Comparison of ENCODE assay signal across 9 cellular contexts in the genomic region with DNA sequence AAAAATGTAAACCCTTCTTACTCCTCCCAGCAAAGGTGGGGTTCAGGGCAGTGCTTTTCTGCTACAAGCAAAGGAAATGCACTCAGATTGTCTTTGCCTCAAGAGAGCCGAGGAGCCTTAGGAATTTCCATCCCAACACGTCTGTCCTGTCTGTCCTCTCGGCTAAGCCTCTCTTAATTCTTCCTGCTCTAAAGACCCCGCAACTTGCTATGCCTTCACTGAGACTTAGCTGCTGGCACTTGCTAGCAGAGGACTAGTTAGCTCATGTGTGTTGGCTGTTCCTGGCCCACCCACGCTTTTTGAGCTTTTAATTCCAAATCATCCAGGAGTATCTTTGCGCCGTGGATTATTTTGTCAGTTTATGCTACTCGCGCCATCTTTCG. TPM values are rescaled to one million over a fixed set of nuclear protein-coding genes. Genes with fewer than 3 reads are reported as not detected.
A peak's percentile ranks its signal among the peaks of the same experiment; 100 is the strongest.
DNase-seq lines count a peak whose midpoint lies in the region; ATAC-seq and TF ChIP-seq lines count a peak whose summit lies in the region.
"Had no signal": no experiment of that assay in that cellular context is flagged by ENCODE, and none has a peak within 500 bp of the region (broad histone marks: within the 10 kb centered on the region; RNA-seq: fewer than 3 reads in every experiment).

No MANE protein-coding gene starts in this region.

- no peaks in the 10 kb centered on the region for H3K9me2 ChIP-seq in HCT116 (ENCODE audit: insufficient read depth)

- intact Hi-C loops in HCT116 (cut with micrococcal nuclease) (loop anchor here (5.0 kb wide), 2 partner anchors 34 to 196 kb away; a partner anchor contains a TSS), right lobe of liver (cut with DNase I) (no loop called here)

- H3K4me2 ChIP-seq in HCT116 (ENCODE audit: low read length): peak overlapping the region; percentile 94

- peak overlapping the region; percentile 0 for H2AFZ ChIP-seq in HCT116 (ENCODE audit: low read depth, low read length, poor library complexity, severe bottlenecking)

- TF ChIP-seq RAD21 in HCT116 (IDR thresholded peaks at IDR 0.05; ENCODE audit: low read depth): no peak

- H3K27ac ChIP-seq in 22Rv1 (peak overlapping the region; percentile 70), HCT116 (ENCODE audit: low read depth, low read length) (peak overlapping the region; percentile 66), right lobe of liver (no peak overlapping the region)

- no peak for DNase-seq in HCT116 (ENCODE audit: low read depth, low spot score)
- DNase-seq in adipocyte (ENCODE audit: low read depth): no peak
- DNase-seq in right lobe of liver: no peak
- no peak for DNase-seq in HuH-7.5 (ENCODE audit: low spot score)
- no peak for DNase-seq in NCI-H446 treated with DMSO at 0.1 percent for 48 hours (lab: John Stamatoyannopoulos, UW)
- DNase-seq in NCI-H345 (lab: John Stamatoyannopoulos, UW): no peak

- POLR2A ChIA-PET in HCT116 (lab: Charles Lee): interaction anchor here (0.6 to 2.1 kb wide), 5 partner anchors 11 to 189 kb away, joined by 3 to 7 read pairs (median 5); a partner anchor contains a TSS

- H4K20me1 ChIP-seq in HCT116 (ENCODE audit: insufficient read depth): peaks cover 3% of the 10 kb centered on the region; the same call in 1 of the 2 replicates

- no peaks in the 10 kb centered on the region for H3K9me3 ChIP-seq in HCT116 (ENCODE audit: control insufficient read depth in 1 of 2, insufficient read depth in 1 of 2, low read depth in 1 of 2, low read length in 2 of 2)
- no peaks in the 10 kb centered on the region for H3K9me3 ChIP-seq in adipocyte (ENCODE audit: control insufficient read depth, low read length)
- H3K9me3 ChIP-seq in right lobe of liver: no peaks in the 10 kb centered on the region

- H3K79me2 ChIP-seq in HCT116 (ENCODE audit: insufficient read depth, low read length): peaks cover 47% of the 10 kb centered on the region

- BruUV-seq in HCT116 (replicated peaks; lab: Mats Ljungman, UMichigan): TSS peak; percentile 84

- H3K9ac ChIP-seq in HCT116 (ENCODE audit: low read length) (peak overlapping the region; percentile 91), adipocyte (ENCODE audit: low read length) (peak overlapping the region; percentile 92)

- RAD21 ChIA-PET in HCT116 (lab: Charles Lee; ENCODE audit: low non-redundant PET in 1 of 2, low total read pairs in 2 of 2, uncharacterized antibody in 2 of 2, unreplicated experiment in 2 of 2): interaction anchor here (0.8 to 1.2 kb wide), 3 partner anchors 36 to 181 kb away, joined by 3 read pairs; no protein-coding TSS in a partner anchor

- 33% methylated on average over 4 of the region's 10 CpGs for WGBS in right lobe of liver (ENCODE audit: insufficient coverage, low coverage, low lambda C conversion rate, missing lambda C conversion rate)

- H3K27me3 ChIP-seq in HCT116 (ENCODE audit: insufficient read depth, low read length) (no peaks in the 10 kb centered on the region), adipocyte (replicated peaks; ENCODE audit: control insufficient read depth, insufficient read depth, low read length) (no peaks in the 10 kb centered on the region), right lobe of liver (no peaks in the 10 kb centered on the region)

- CTCF ChIA-PET in HCT116 (lab: Charles Lee): interaction anchor here (0.6 to 5.8 kb wide), 10 partner anchors 12 to 570 kb away, joined by 3 to 220 read pairs (median 4); no protein-coding TSS in a partner anchor

- peak overlapping the region; percentile 74 to 90 for H3K4me3 ChIP-seq in HCT116 (replicated peaks in 1 of 2; ENCODE audit: low read depth in 1 of 2, low read length in 2 of 2)
- peak overlapping the region; percentile 90 for H3K4me3 ChIP-seq in adipocyte (ENCODE audit: low read length)
- peak overlapping the region; percentile 55 to 64 (median 64) for H3K4me3 ChIP-seq in right lobe of liver

- H3K4me1 ChIP-seq in HCT116 (ENCODE audit: control insufficient read depth in 1 of 2, insufficient read depth in 2 of 2, low read length in 2 of 2) (peaks cover 19 to 45% of the 10 kb centered on the region in 2 experiments), adipocyte (ENCODE audit: control insufficient read depth, insufficient read depth, low read length) (peaks cover 38% of the 10 kb centered on the region), right lobe of liver (peaks cover 0 to 25% (median 8%) of the 10 kb centered on the region in 4 donors)

- ATAC-seq in HCT116 (peak; percentile 1), right lobe of liver (no peak), GM21423 (IDR thresholded peaks at IDR 0.05; ENCODE audit: unreplicated experiment) (no peak)

- TF ChIP-seq POLR2A in HCT116 (IDR thresholded peaks at IDR 0.05; ENCODE audit: borderline replicate concordance, extremely low read depth, insufficient read depth, insufficient read length): no peak
- no peak for TF ChIP-seq POLR2A in right lobe of liver (IDR thresholded peaks at IDR 0.05)

- TF ChIP-seq CTCF in 22Rv1 (IDR thresholded peaks at IDR 0.05) (no peak), HCT116 (IDR thresholded peaks at IDR 0.05 in 2 of 3, conservative IDR thresholded peaks at IDR 0.05 in 1 of 3; ENCODE audit: borderline replicate concordance in 1 of 3, insufficient read depth in 1 of 3, low read depth in 2 of 3, low read length in 2 of 3) (no peak), right lobe of liver (IDR thresholded peaks at IDR 0.05) (no peak)

- H3K36me3 ChIP-seq in HCT116 (ENCODE audit: control insufficient read depth in 1 of 2, insufficient read depth in 2 of 2, low read length in 2 of 2): peaks cover 25 to 38% of the 10 kb centered on the region in 2 experiments; a peak in 3 of 4 replicates
- H3K36me3 ChIP-seq in adipocyte (ENCODE audit: control insufficient read depth, insufficient read depth, low read length, severe bottlenecking): peaks cover 44% of the 10 kb centered on the region
- H3K36me3 ChIP-seq in right lobe of liver: peaks cover 0 to 33% (median 15%) of the 10 kb centered on the region in 4 donors

TF ChIP-seq in HCT116, 20 proteins besides CTCF, POLR2A, EP300 and RAD21:
- no peak for TF ChIP-seq TCF7L2 (IDR thresholded peaks at IDR 0.05; ENCODE audit: borderline replicate concordance, extremely low read depth, insufficient read depth, insufficient read length)
- TF ChIP-seq POLR2AphosphoS5 (IDR thresholded peaks at IDR 0.05; ENCODE audit: low read depth, low read length): peak; percentile 4; the same call in 1 of the 2 replicates
- TF ChIP-seq, protein P1, sequence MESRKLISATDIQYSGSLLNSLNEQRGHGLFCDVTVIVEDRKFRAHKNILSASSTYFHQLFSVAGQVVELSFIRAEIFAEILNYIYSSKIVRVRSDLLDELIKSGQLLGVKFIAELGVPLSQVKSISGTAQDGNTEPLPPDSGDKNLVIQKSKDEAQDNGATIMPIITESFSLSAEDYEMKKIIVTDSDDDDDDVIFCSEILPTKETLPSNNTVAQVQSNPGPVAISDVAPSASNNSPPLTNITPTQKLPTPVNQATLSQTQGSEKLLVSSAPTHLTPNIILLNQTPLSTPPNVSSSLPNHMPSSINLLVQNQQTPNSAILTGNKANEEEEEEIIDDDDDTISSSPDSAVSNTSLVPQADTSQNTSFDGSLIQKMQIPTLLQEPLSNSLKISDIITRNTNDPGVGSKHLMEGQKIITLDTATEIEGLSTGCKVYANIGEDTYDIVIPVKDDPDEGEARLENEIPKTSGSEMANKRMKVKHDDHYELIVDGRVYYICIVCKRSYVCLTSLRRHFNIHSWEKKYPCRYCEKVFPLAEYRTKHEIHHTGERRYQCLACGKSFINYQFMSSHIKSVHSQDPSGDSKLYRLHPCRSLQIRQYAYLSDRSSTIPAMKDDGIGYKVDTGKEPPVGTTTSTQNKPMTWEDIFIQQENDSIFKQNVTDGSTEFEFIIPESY (IDR thresholded peaks at IDR 0.05; ENCODE audit: extremely low read depth, insufficient replicate concordance, low read length): no peak
TF ChIP-seq in HCT116: peak in this region for 1.

RNA-seq across cellular contexts. Expression of a gene that starts 0.5 kb away (rescaled TPM):
- total RNA-seq in HCT116 (2021; ENCODE audit: unreplicated experiment) (267 TPM), right lobe of liver (10 to 100 TPM in 3 of 6 experiments, 1 to 10 TPM in 3; 4.7 to 31.8 (median 8.6) TPM)
- polyA plus RNA-seq in HCT116 (2012): 244 and 258 TPM in 2 replicates

RNA-seq across cellular contexts. Expression of a gene that starts 7.8 kb away (rescaled TPM):
- total RNA-seq in HCT116 (2021; ENCODE audit: unreplicated experiment) (2.7 TPM), right lobe of liver (not detected)
- polyA plus RNA-seq in HCT116 (2012): 1.6 and 1.9 TPM in 2 replicates
- total RNA-seq: glomerular endothelial cell had no signal

RNA-seq across cellular contexts. Expression of a gene that starts 34.5 kb away (rescaled TPM):
- total RNA-seq in HCT116 (2021; ENCODE audit: unreplicated experiment): 127 TPM
- polyA plus RNA-seq in HCT116 (2012): 62.7 and 71.3 TPM in 2 replicates
- total RNA-seq in right lobe of liver: 10 to 100 TPM; 34.7 to 52.2 (median 36.7) TPM

RNA-seq across cellular contexts. Expression of a gene that starts 59.9 kb away (rescaled TPM):
- total RNA-seq in HCT116 (2021; ENCODE audit: unreplicated experiment) (8.5 TPM), right lobe of liver (1 to 10 TPM in 5 of 6 experiments, under 1 TPM in 1; 0.53 to 1.9 (median 1.1) TPM)
- polyA plus RNA-seq in HCT116 (2012): 2.1 and 3.1 TPM in 2 replicates

Comparison
In these comparisons a context has a peak if more than half of its experiments do, and no peak if none do; other contexts are left out.
1. H3K27ac ChIP-seq: peak in 22Rv1 (single experiment) and HCT116 (single experiment); none in right lobe of liver (0 of 3).
2. Peak in every context shown above with its lines, with median percentiles within 50 percentile points of each other: H3K4me3 ChIP-seq.